ENCODE assay signal across 7 cellular contexts in genomic region chr1:1704284-1704957, GRCh38. TPM values are rescaled to one million over a fixed set of nuclear protein-coding genes. Genes with fewer than 3 reads are reported as not detected.
A peak's percentile ranks its signal among the peaks of the same experiment; 100 is the strongest.
DNase-seq lines count a peak whose midpoint lies in the region; ATAC-seq and TF ChIP-seq lines count a peak whose summit lies in the region.
"Not testable (repeated sequence)": the region's sequence is repeated elsewhere in the genome, so short reads cannot be mapped to it uniquely, and the experiment has no call there.

No MANE protein-coding gene starts in this region.

- intact Hi-C loops in sigmoid colon (cut with DNase I), result not testable (repeated sequence)

- not testable (repeated sequence) for H4K20me1 ChIP-seq in Karpas-422 (ENCODE audit: insufficient read depth, low read depth, low read length)

- H3K9me3 ChIP-seq in Karpas-422 (ENCODE audit: low read length); sigmoid colon: not testable (repeated sequence)

- H3K9me2 ChIP-seq in Karpas-422 (replicated peaks; ENCODE audit: insufficient read depth, low read length), result not testable (repeated sequence)

- POLR2A ChIA-PET in activated CD4-positive, alpha-beta memory T cell treated with anti-CD3 and anti-CD28 coated beads, Interleukin-2, amount 10 ng/mL, durations not matched to agents 7 days and 5 days (lab: Charles Lee); activated naive CD8-positive, alpha-beta T cell treated with anti-CD3 and anti-CD28 coated beads, Interleukin-2, amount 10 ng/mL, durations not matched to agents 7 days and 5 days (lab: Charles Lee): not testable (repeated sequence)

- TF ChIP-seq EP300 in sigmoid colon (IDR thresholded peaks at IDR 0.05), result not testable (repeated sequence)

- not testable (repeated sequence) for H3K9me3 Mint-ChIP-seq in activated CD4-positive, alpha-beta memory T cell treated with anti-CD3 and anti-CD28 coated beads, Interleukin-2, amount 10 ng/mL, durations not matched to agents 7 days and 5 days; activated naive CD8-positive, alpha-beta T cell treated with anti-CD3 and anti-CD28 coated beads, Interleukin-2, amount 10 ng/mL, durations not matched to agents 7 days and 5 days; natural killer cell treated with Interleukin-12 subunit alpha and Interleukin-12 subunit beta and Interleukin-15 and Interleukin-18, amount 100 ng/mL, for 72 hours; type B pancreatic cell

- not testable (repeated sequence) for H2AFZ ChIP-seq in Karpas-422 (ENCODE audit: low read length)

- H3K27me3 Mint-ChIP-seq in activated CD4-positive, alpha-beta memory T cell treated with anti-CD3 and anti-CD28 coated beads, Interleukin-2, amount 10 ng/mL, durations not matched to agents 7 days and 5 days; activated naive CD8-positive, alpha-beta T cell treated with anti-CD3 and anti-CD28 coated beads, Interleukin-2, amount 10 ng/mL, durations not matched to agents 7 days and 5 days; natural killer cell treated with Interleukin-12 subunit alpha and Interleukin-12 subunit beta and Interleukin-15 and Interleukin-18, amount 100 ng/mL, for 72 hours; type B pancreatic cell: not testable (repeated sequence)

- ATAC-seq in activated naive CD8-positive, alpha-beta T cell treated with anti-CD3 and anti-CD28 coated beads, Interleukin-2, amount 10 ng/mL, durations not matched to agents 7 days and 5 days (ENCODE audit: low read depth); natural killer cell treated with Interleukin-12 subunit alpha and Interleukin-12 subunit beta and Interleukin-15 and Interleukin-18, amount 100 ng/mL, for 72 hours: not testable (repeated sequence)

- DNase-seq in Karpas-422 (peak; percentile 19), islet precursor cell (peak; percentile 33), sigmoid colon (peak; percentile 35), type B pancreatic cell (ENCODE audit: extremely low spot score, unreplicated experiment) (peak; percentile 65)
- peak; percentile 12 for DNase-seq in activated CD4-positive, alpha-beta memory T cell treated with anti-CD3 and anti-CD28 coated beads, Interleukin-2, amount 10 ng/mL, durations not matched to agents 7 days and 5 days
- DNase-seq in activated naive CD8-positive, alpha-beta T cell treated with anti-CD3 and anti-CD28 coated beads, Interleukin-2, amount 10 ng/mL, durations not matched to agents 7 days and 5 days, result peak; percentile 20
- DNase-seq in natural killer cell treated with Interleukin-12 subunit alpha and Interleukin-12 subunit beta and Interleukin-15 and Interleukin-18, amount 100 ng/mL, for 72 hours (ENCODE audit: low spot score), result peak; percentile 44

- H3K36me3 ChIP-seq in Karpas-422 (ENCODE audit: insufficient read depth, low read length), result not testable (repeated sequence)
- H3K36me3 ChIP-seq in sigmoid colon, result peaks cover 8 to 22% (median 11%) of the 10 kb centered on the region in 4 donors

- not testable (repeated sequence) for H3K4me3 ChIP-seq in Karpas-422 (ENCODE audit: low read length); sigmoid colon

- H3K4me2 ChIP-seq in Karpas-422 (ENCODE audit: low read depth, low read length, poor library complexity, severe bottlenecking), result not testable (repeated sequence)

- CTCF ChIA-PET in activated CD4-positive, alpha-beta memory T cell treated with anti-CD3 and anti-CD28 coated beads, Interleukin-2, amount 10 ng/mL, durations not matched to agents 7 days and 5 days (lab: Charles Lee), result not testable (repeated sequence)

- H3K79me2 ChIP-seq in Karpas-422 (ENCODE audit: low read length), result not testable (repeated sequence)

- not testable (repeated sequence) for H3K4me1 ChIP-seq in Karpas-422 (ENCODE audit: low read length); sigmoid colon

- not testable (repeated sequence) for H3K4me1 Mint-ChIP-seq in activated CD4-positive, alpha-beta memory T cell treated with anti-CD3 and anti-CD28 coated beads, Interleukin-2, amount 10 ng/mL, durations not matched to agents 7 days and 5 days; activated naive CD8-positive, alpha-beta T cell treated with anti-CD3 and anti-CD28 coated beads, Interleukin-2, amount 10 ng/mL, durations not matched to agents 7 days and 5 days; natural killer cell treated with Interleukin-12 subunit alpha and Interleukin-12 subunit beta and Interleukin-15 and Interleukin-18, amount 100 ng/mL, for 72 hours (ENCODE audit: low read depth in 2 of 2); type B pancreatic cell (ENCODE audit: unreplicated experiment)

- not testable (repeated sequence) for H3K36me3 Mint-ChIP-seq in activated CD4-positive, alpha-beta memory T cell treated with anti-CD3 and anti-CD28 coated beads, Interleukin-2, amount 10 ng/mL, durations not matched to agents 7 days and 5 days (ENCODE audit: low read depth); activated naive CD8-positive, alpha-beta T cell treated with anti-CD3 and anti-CD28 coated beads, Interleukin-2, amount 10 ng/mL, durations not matched to agents 7 days and 5 days; natural killer cell treated with Interleukin-12 subunit alpha and Interleukin-12 subunit beta and Interleukin-15 and Interleukin-18, amount 100 ng/mL, for 72 hours; type B pancreatic cell

- not testable (repeated sequence) for TF ChIP-seq POLR2A in sigmoid colon (IDR thresholded peaks at IDR 0.05)

- not testable (repeated sequence) for TF ChIP-seq CTCF in sigmoid colon (IDR thresholded peaks at IDR 0.05); type B pancreatic cell (conservative IDR thresholded peaks at IDR 0.05)

- WGBS in sigmoid colon, 2 donors, result 96% methylated on average over 27 of the region's 27 CpGs

- H3K27ac ChIP-seq in Karpas-422 (ENCODE audit: low read length); sigmoid colon: not testable (repeated sequence)

- not testable (repeated sequence) for H3K27me3 ChIP-seq in Karpas-422 (ENCODE audit: low read length); sigmoid colon

- not testable (repeated sequence) for H3K4me3 Mint-ChIP-seq in activated CD4-positive, alpha-beta memory T cell treated with anti-CD3 and anti-CD28 coated beads, Interleukin-2, amount 10 ng/mL, durations not matched to agents 7 days and 5 days; activated naive CD8-positive, alpha-beta T cell treated with anti-CD3 and anti-CD28 coated beads, Interleukin-2, amount 10 ng/mL, durations not matched to agents 7 days and 5 days; natural killer cell treated with Interleukin-12 subunit alpha and Interleukin-12 subunit beta and Interleukin-15 and Interleukin-18, amount 100 ng/mL, for 72 hours; type B pancreatic cell

- H3K9ac ChIP-seq in Karpas-422 (ENCODE audit: low read length), result not testable (repeated sequence)

- H3K27ac Mint-ChIP-seq in activated CD4-positive, alpha-beta memory T cell treated with anti-CD3 and anti-CD28 coated beads, Interleukin-2, amount 10 ng/mL, durations not matched to agents 7 days and 5 days; activated naive CD8-positive, alpha-beta T cell treated with anti-CD3 and anti-CD28 coated beads, Interleukin-2, amount 10 ng/mL, durations not matched to agents 7 days and 5 days; natural killer cell treated with Interleukin-12 subunit alpha and Interleukin-12 subunit beta and Interleukin-15 and Interleukin-18, amount 100 ng/mL, for 72 hours; type B pancreatic cell: not testable (repeated sequence)

RNA-seq across cellular contexts. Expression of gene SLC35E2B, which starts 11.8 kb away (rescaled TPM):
- 24.9 and 32.9 TPM in 2 replicates for total RNA-seq in Karpas-422 (2014; rRNA removed; shearing (Covaris generic); ENCODE audit: low replicate concordance)
- 10 to 100 TPM; 54.5 to 55.7 TPM for total RNA-seq in activated CD4-positive, alpha-beta memory T cell treated with anti-CD3 and anti-CD28 coated beads, Interleukin-2, amount 10 ng/mL, durations not matched to agents 7 days and 5 days
- total RNA-seq in activated naive CD8-positive, alpha-beta T cell treated with anti-CD3 and anti-CD28 coated beads, Interleukin-2, amount 10 ng/mL, durations not matched to agents 7 days and 5 days, result 10 to 100 TPM; 75.3 to 77.0 TPM
- 10 to 100 TPM; 32.8 to 34.6 TPM for total RNA-seq in natural killer cell treated with Interleukin-12 subunit alpha and Interleukin-12 subunit beta and Interleukin-15 and Interleukin-18, amount 100 ng/mL, for 72 hours
- total RNA-seq in sigmoid colon, result 10 to 100 TPM; 25.0 to 78.1 (median 31.6) TPM
- 10 to 100 TPM in 2 of 3 donors, 1 to 10 TPM in 1; 9.5 to 38.5 (median 12.0) TPM for polyA plus RNA-seq in sigmoid colon
- total RNA-seq in type B pancreatic cell (ENCODE audit: low replicate concordance), result 88.8 and 116 TPM in 2 replicates

RNA-seq across cellular contexts. Expression of gene CDK11A, which starts 19.7 kb away (rescaled TPM):
- total RNA-seq in Karpas-422 (2014; rRNA removed; shearing (Covaris generic); ENCODE audit: low replicate concordance), result 26.2 and 39.6 TPM in 2 replicates
- 10 to 100 TPM; 67.2 to 68.1 TPM for total RNA-seq in activated CD4-positive, alpha-beta memory T cell treated with anti-CD3 and anti-CD28 coated beads, Interleukin-2, amount 10 ng/mL, durations not matched to agents 7 days and 5 days
- 100 to 1,000 TPM; 104 to 106 TPM for total RNA-seq in activated naive CD8-positive, alpha-beta T cell treated with anti-CD3 and anti-CD28 coated beads, Interleukin-2, amount 10 ng/mL, durations not matched to agents 7 days and 5 days
- 100 to 1,000 TPM in 1 of 2 donors, 10 to 100 TPM in 1; 75.9 to 129 TPM for total RNA-seq in natural killer cell treated with Interleukin-12 subunit alpha and Interleukin-12 subunit beta and Interleukin-15 and Interleukin-18, amount 100 ng/mL, for 72 hours
- total RNA-seq in sigmoid colon (10 to 100 TPM; 21.6 to 53.7 (median 37.5) TPM), type B pancreatic cell (ENCODE audit: low replicate concordance) (45.9 and 47.0 TPM in 2 replicates)
- 10 to 100 TPM; 19.8 to 35.0 (median 33.1) TPM for polyA plus RNA-seq in sigmoid colon

RNA-seq across cellular contexts. Expression of gene CDK11B, which starts 45.6 kb away (rescaled TPM):
- 11.4 and 16.1 TPM in 2 replicates for total RNA-seq in Karpas-422 (2014; rRNA removed; shearing (Covaris generic); ENCODE audit: low replicate concordance)
- total RNA-seq in activated CD4-positive, alpha-beta memory T cell treated with anti-CD3 and anti-CD28 coated beads, Interleukin-2, amount 10 ng/mL, durations not matched to agents 7 days and 5 days, result 10 to 100 TPM; 32.5 to 32.7 TPM
- total RNA-seq in activated naive CD8-positive, alpha-beta T cell treated with anti-CD3 and anti-CD28 coated beads, Interleukin-2, amount 10 ng/mL, durations not matched to agents 7 days and 5 days, result 10 to 100 TPM; 40.8 to 42.3 TPM
- total RNA-seq in natural killer cell treated with Interleukin-12 subunit alpha and Interleukin-12 subunit beta and Interleukin-15 and Interleukin-18, amount 100 ng/mL, for 72 hours, result 10 to 100 TPM; 37.2 to 51.7 TPM
- total RNA-seq in sigmoid colon, result 10 to 100 TPM; 23.9 to 51.0 (median 27.8) TPM
- polyA plus RNA-seq in sigmoid colon, result 10 to 100 TPM; 30.0 to 38.4 (median 37.9) TPM
- 21.8 and 26.5 TPM in 2 replicates for total RNA-seq in type B pancreatic cell (ENCODE audit: low replicate concordance)

Comparison
In these comparisons a context has a peak if more than half of its experiments do, and no peak if none do; other contexts are left out.
1. DNase-seq: peak in every context shown above with its lines; median percentile 65 in type B pancreatic cell; 44 in natural killer cell treated with Interleukin-12 subunit alpha and Interleukin-12 subunit beta and Interleukin-15 and Interleukin-18, amount 100 ng/mL, for 72 hours; 35 in sigmoid colon; 33 in islet precursor cell; 20 in activated naive CD8-positive, alpha-beta T cell treated with anti-CD3 and anti-CD28 coated beads, Interleukin-2, amount 10 ng/mL, durations not matched to agents 7 days and 5 days; 19 in Karpas-422; 12 in activated CD4-positive, alpha-beta memory T cell treated with anti-CD3 and anti-CD28 coated beads, Interleukin-2, amount 10 ng/mL, durations not matched to agents 7 days and 5 days.